ENCODE assay signal across 8 cellular contexts in the genomic region with DNA sequence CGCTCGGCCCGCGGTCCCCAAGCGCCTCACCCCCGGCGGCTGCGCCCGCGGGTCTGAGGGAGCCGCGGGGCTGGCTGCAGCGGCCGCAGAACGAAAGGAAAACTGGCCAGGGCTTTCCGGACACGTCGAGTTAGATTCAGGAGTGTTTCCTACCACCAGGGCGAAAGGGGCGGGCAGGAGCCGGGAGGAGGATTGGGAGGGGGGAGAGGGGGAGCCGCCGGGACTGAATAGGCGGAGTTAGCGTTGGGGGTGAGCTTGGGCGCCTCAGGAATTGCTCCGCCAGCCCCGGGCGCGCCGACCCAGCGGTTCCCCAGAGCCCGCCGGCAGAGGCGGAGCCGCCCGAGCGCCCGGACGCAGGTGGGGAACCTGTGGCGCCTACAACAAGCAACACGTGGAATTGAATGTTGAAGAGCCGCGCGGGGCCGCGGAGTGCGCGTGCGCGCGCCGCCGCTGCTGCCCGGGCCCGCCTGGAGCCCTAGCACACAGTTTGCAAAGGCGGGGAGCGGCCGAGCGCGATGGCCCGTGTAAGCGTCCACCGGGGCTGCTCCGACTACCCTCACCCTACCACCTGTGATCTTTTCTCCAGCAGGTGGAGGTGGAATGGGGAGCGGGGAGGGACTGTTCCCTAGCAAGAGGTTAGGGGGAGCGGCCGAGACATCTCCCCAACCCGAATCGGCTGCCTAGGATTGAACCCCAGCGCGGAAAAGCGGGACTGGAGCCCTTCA. TPM values are rescaled to one million over a fixed set of nuclear protein-coding genes. Genes with fewer than 3 reads are reported as not detected.
A peak's percentile ranks its signal among the peaks of the same experiment; 100 is the strongest.
DNase-seq lines count a peak whose midpoint lies in the region; ATAC-seq and TF ChIP-seq lines count a peak whose summit lies in the region.

A gene (minus strand): TSS at position 104 of the 725 bp plus-strand sequence. CDS start 123 bp downstream, outside the sequence.

- no peaks in the 10 kb centered on the region; the same call in 1 of the 2 replicates for H3K4me1 ChIP-seq in Panc1 (ENCODE audit: control insufficient read depth, insufficient read depth, low read length)

- H3K9me3 ChIP-seq in Panc1 (ENCODE audit: control insufficient read depth, insufficient read depth, low read depth, low read length) = no peaks in the 10 kb centered on the region

- H3K4me3 ChIP-seq in Panc1 (ENCODE audit: low read depth in 2 of 2, low read length in 2 of 2) (peak within 1 kb of the TSS; percentile 54 to 56), skeletal muscle cell (ENCODE audit: low read depth, low read length) (peak within 1 kb of the TSS; percentile 63)

- peaks cover 9 to 19% (median 14%) of the 10 kb centered on the region in 3 donors for H3K27me3 Mint-ChIP-seq in immature natural killer cell (ENCODE audit: low read depth in 3 of 3)

- no TSS peak for BruUV-seq in Panc1 (replicated peaks; lab: Mats Ljungman, UMichigan)

- no peaks in the 10 kb centered on the region; the same call in 1 of the 2 replicates for H3K36me3 ChIP-seq in Panc1 (ENCODE audit: control insufficient read depth, insufficient read depth, low read length)

- peak; percentile 88 for DNase-seq in G401 (ENCODE audit: low spot score)
- DNase-seq in HT-29 (ENCODE audit: low spot score) = peak; percentile 66
- no peak for DNase-seq in Panc1 (ENCODE audit: low read depth, low spot score)
- DNase-seq in cerebellar nuclear complex (lab: John Stamatoyannopoulos, UW) = peak; percentile 13 to 60
- no peak for DNase-seq in immature natural killer cell
- DNase-seq in skeletal muscle cell (ENCODE audit: low read depth) = peak; percentile 19
- DNase-seq in UCSD-AML1 (lab: John Stamatoyannopoulos, UW; ENCODE audit: unreplicated experiment) = no peak

- H3K27ac ChIP-seq in Panc1 (ENCODE audit: low read length) = no peak within 1 kb of the TSS

- no peaks in the 10 kb centered on the region for H3K36me3 Mint-ChIP-seq in immature natural killer cell

- TF ChIP-seq CTCF in Panc1 (IDR thresholded peaks at IDR 0.05) = no peak

- CTCF ChIA-PET in Panc1 (lab: Charles Lee) = no interaction called here

- peak within 1 kb of the TSS; percentile 21 to 66 (median 38) for H3K4me3 Mint-ChIP-seq in immature natural killer cell

- H3K9me3 Mint-ChIP-seq in immature natural killer cell = peaks cover 10 to 48% (median 25%) of the 10 kb centered on the region in 6 donors

- H3K27ac Mint-ChIP-seq in immature natural killer cell = no peak within 1 kb of the TSS

- peaks cover 27% of the 10 kb centered on the region for H3K27me3 ChIP-seq in Panc1 (ENCODE audit: control insufficient read depth, insufficient read depth, low read length)

- ATAC-seq in GM21515 (IDR thresholded peaks at IDR 0.05; ENCODE audit: unreplicated experiment) (peak; percentile 76), Panc1 (peak; percentile 90)

- no peaks in the 10 kb centered on the region for H3K4me1 Mint-ChIP-seq in immature natural killer cell

- in situ Hi-C loops in G401 (cut with HindIII; ENCODE audit: low sequenced_read_pairs) = no loop called here
- in situ Hi-C loops in Panc1 (cut with HindIII; ENCODE audit: low pct_unique_long_range_greater_than_20kb, low sequenced_read_pairs) = no loop called here

- intact Hi-C loops in Panc1 (cut with micrococcal nuclease; ENCODE audit: unreplicated experiment) = loop anchor here (5.0 kb wide), 1 partner anchor 266 kb away; no protein-coding TSS in a partner anchor

- POLR2A ChIA-PET in Panc1 (lab: Charles Lee) = interaction anchor here (0.6 kb wide), 1 partner anchor 476 kb away, joined by 7 read pairs; no protein-coding TSS in a partner anchor

RNA-seq across cellular contexts. Expression of the gene that starts here (rescaled TPM):
- 0.25 and 0.31 TPM in 2 replicates for total RNA-seq in G401 (2014; rRNA removed; shearing (Covaris generic))
- 1.6 and 1.7 TPM in 2 replicates for total RNA-seq in HT-29 (2014; rRNA removed; shearing (Covaris generic))
- total RNA-seq in Panc1 (2021; ENCODE audit: unreplicated experiment) = 1.6 TPM
- polyA plus RNA-seq in Panc1 (2012; ENCODE audit: insufficient read length) = 0.45 TPM
- not detected for polyA plus RNA-seq in immature natural killer cell

Comparison
In these comparisons a context has a peak if more than half of its experiments do, and no peak if none do; other contexts are left out.
1. Peak in DNase-seq in G401; RNA of the gene not detected or under 1 TPM.
2. DNase-seq: peak in HT-29 (single experiment), cerebellar nuclear complex (2 of 2) and skeletal muscle cell (single experiment); none in Panc1 (single experiment), immature natural killer cell (0 of 3) and UCSD-AML1 (single experiment).